In the genomic region with DNA sequence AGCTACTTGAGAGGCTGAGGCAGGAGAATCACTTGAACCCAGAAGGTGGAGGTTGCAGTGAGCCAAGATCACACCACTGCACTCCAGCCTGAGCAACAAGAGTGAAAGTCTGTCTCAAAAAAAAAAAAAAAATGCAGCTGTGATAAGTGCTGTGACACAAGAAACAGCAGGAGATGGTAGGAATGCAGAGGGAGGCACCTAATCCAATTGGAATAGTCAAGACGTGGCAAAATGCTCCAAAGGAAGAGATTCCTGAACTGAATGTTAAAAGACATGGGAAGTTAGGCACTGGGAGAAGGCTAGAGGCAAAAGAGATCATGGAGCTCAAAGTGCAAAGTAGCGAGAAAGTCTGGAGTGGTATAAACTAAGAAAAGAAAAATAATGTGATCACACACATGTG, we compare ENCODE assay signal across 1 cellular context.
TF ChIP-seq lines count a peak whose summit lies in the region.

No MANE protein-coding gene starts in this region.

TF ChIP-seq in K562, 482 proteins besides CTCF, POLR2A, EP300 and RAD21:
- TF ChIP-seq GATAD2B (IDR thresholded peaks at IDR 0.05; ENCODE audit: borderline replicate concordance) (no peak), ATF1 (CRISPR knock-in tag; IDR thresholded peaks at IDR 0.05) (no peak), ATF1 (tag; IDR thresholded peaks at IDR 0.05) (no peak), ZNF384 (IDR thresholded peaks at IDR 0.05; ENCODE audit: low read depth, low read length) (no peak), FOXA1 (IDR thresholded peaks at IDR 0.05; ENCODE audit: borderline replicate concordance) (no peak), CBX1 (IDR thresholded peaks at IDR 0.05; ENCODE audit: low read depth) (no peak), FOS (IDR thresholded peaks at IDR 0.05; ENCODE audit: extremely low read depth, insufficient read length) (no peak), CREB1 (IDR thresholded peaks at IDR 0.05) (no peak), CREB1 (CRISPR knock-in tag; IDR thresholded peaks at IDR 0.05) (no peak), LEF1 (IDR thresholded peaks at IDR 0.05) (no peak), THRAP3 (IDR thresholded peaks at IDR 0.05; ENCODE audit: borderline replicate concordance) (no peak), NONO (IDR thresholded peaks at IDR 0.05; ENCODE audit: low read depth in 2 of 2, low read length in 1 of 2) (no peak)
- TF ChIP-seq, protein P1, sequence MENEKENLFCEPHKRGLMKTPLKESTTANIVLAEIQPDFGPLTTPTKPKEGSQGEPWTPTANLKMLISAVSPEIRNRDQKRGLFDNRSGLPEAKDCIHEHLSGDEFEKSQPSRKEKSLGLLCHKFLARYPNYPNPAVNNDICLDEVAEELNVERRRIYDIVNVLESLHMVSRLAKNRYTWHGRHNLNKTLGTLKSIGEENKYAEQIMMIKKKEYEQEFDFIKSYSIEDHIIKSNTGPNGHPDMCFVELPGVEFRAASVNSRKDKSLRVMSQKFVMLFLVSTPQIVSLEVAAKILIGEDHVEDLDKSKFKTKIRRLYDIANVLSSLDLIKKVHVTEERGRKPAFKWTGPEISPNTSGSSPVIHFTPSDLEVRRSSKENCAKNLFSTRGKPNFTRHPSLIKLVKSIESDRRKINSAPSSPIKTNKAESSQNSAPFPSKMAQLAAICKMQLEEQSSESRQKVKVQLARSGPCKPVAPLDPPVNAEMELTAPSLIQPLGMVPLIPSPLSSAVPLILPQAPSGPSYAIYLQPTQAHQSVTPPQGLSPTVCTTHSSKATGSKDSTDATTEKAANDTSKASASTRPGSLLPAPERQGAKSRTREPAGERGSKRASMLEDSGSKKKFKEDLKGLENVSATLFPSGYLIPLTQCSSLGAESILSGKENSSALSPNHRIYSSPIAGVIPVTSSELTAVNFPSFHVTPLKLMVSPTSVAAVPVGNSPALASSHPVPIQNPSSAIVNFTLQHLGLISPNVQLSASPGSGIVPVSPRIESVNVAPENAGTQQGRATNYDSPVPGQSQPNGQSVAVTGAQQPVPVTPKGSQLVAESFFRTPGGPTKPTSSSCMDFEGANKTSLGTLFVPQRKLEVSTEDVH (IDR thresholded peaks at IDR 0.05; ENCODE audit: low read depth, partially characterized antibody): no peak
